Comparison of ENCODE assay signal across 7 cellular contexts in genomic region chr17:45147581-45148182, GRCh38. TPM values are rescaled to one million over a fixed set of nuclear protein-coding genes. Genes with fewer than 3 reads are reported as not detected.
DNase-seq lines count a peak whose midpoint lies in the region; TF ChIP-seq lines count a peak whose summit lies in the region.

No MANE protein-coding gene starts in this region.

- peak overlapping the region; percentile 99 for H3K4me3 Mint-ChIP-seq in progenitor cell of endocrine pancreas (ENCODE audit: low read depth)

- H3K4me1 ChIP-seq in adrenal gland (replicated peaks in 1 of 2): peaks cover 41 to 54% of the 10 kb centered on the region in 2 donors
- peaks cover 87% of the 10 kb centered on the region for H3K4me1 ChIP-seq in left ventricle myocardium inferior
- H3K4me1 ChIP-seq in uterus: peaks cover 7 to 8% of the 10 kb centered on the region in 2 donors

- H3K4me3 ChIP-seq in adrenal gland: peak overlapping the region in 3 of 4 donors; percentile 26 to 63 (median 60)
- H3K4me3 ChIP-seq in left ventricle myocardium inferior: peak overlapping the region; percentile 87
- peak overlapping the region; percentile 74 to 76 for H3K4me3 ChIP-seq in uterus

- H3K36me3 ChIP-seq in adrenal gland (replicated peaks in 1 of 2) (no peaks in the 10 kb centered on the region), left ventricle myocardium inferior (no peaks in the 10 kb centered on the region), uterus (no peaks in the 10 kb centered on the region)

- peaks cover 26% of the 10 kb centered on the region for H3K4me1 Mint-ChIP-seq in progenitor cell of endocrine pancreas (ENCODE audit: low read depth)

- no peaks in the 10 kb centered on the region for H3K9me3 ChIP-seq in adrenal gland (replicated peaks in 1 of 3)
- no peaks in the 10 kb centered on the region for H3K9me3 ChIP-seq in left ventricle myocardium inferior (replicated peaks)
- no peaks in the 10 kb centered on the region for H3K9me3 ChIP-seq in uterus

- H3K9me3 Mint-ChIP-seq in progenitor cell of endocrine pancreas (ENCODE audit: low read depth): no peaks in the 10 kb centered on the region

- intact Hi-C loops in adrenal gland (cut with DNase I): no loop called here
- intact Hi-C loops in left ventricle myocardium inferior (cut with micrococcal nuclease): no loop called here
- intact Hi-C loops in uterus (cut with DNase I; ENCODE audit: low total_unique reads): no loop called here

- H3K27ac Mint-ChIP-seq in progenitor cell of endocrine pancreas: peak overlapping the region; percentile 100

- peak; percentile 1 for TF ChIP-seq POLR2A in GM18526 (IDR thresholded peaks at IDR 0.05; ENCODE audit: extremely low read depth, insufficient read length)
- peak; percentile 21 to 53 for TF ChIP-seq POLR2A in adrenal gland (IDR thresholded peaks at IDR 0.05)
- TF ChIP-seq POLR2A in uterus (IDR thresholded peaks at IDR 0.05): peak; percentile 16 to 38

- H3K36me3 Mint-ChIP-seq in progenitor cell of endocrine pancreas (ENCODE audit: insufficient read depth): no peaks in the 10 kb centered on the region

- DNase-seq in NCI-H1436 (lab: John Stamatoyannopoulos, UW) (peak; percentile 95), SW480 (ENCODE audit: low spot score) (peak; percentile 97), adrenal gland (peak; percentile 83 to 91 (median 84)), left ventricle myocardium inferior (peak; percentile 80), progenitor cell of endocrine pancreas (ENCODE audit: low spot score, unreplicated experiment) (no peak), uterus (peak; percentile 83 to 89)

- H3K27ac ChIP-seq in adrenal gland (peak overlapping the region; percentile 86 to 99 (median 96)), left ventricle myocardium inferior (replicated peaks) (peak overlapping the region; percentile 96), uterus (peak overlapping the region; percentile 99)

- no peaks in the 10 kb centered on the region for H3K27me3 ChIP-seq in adrenal gland
- no peaks in the 10 kb centered on the region for H3K27me3 ChIP-seq in left ventricle myocardium inferior (ENCODE audit: low read depth)
- no peaks in the 10 kb centered on the region for H3K27me3 ChIP-seq in uterus

- 0% methylated on average over 33 to 38 of the region's 38 CpGs for WGBS in adrenal gland, 4 donors

- TF ChIP-seq CTCF in adrenal gland (IDR thresholded peaks at IDR 0.05) (no peak), left ventricle myocardium inferior (IDR thresholded peaks at IDR 0.05; ENCODE audit: borderline replicate concordance) (no peak), progenitor cell of endocrine pancreas (IDR thresholded peaks at IDR 0.05; ENCODE audit: unreplicated experiment) (no peak), uterus (IDR thresholded peaks at IDR 0.05) (peak in 2 of 4 experiments; percentile 7 to 11)

- no peaks in the 10 kb centered on the region for H3K27me3 Mint-ChIP-seq in progenitor cell of endocrine pancreas

RNA-seq across cellular contexts. Expression of gene HEXIM1, which starts 0.6 kb away (rescaled TPM):
- total RNA-seq in adrenal gland (100 to 1,000 TPM in 1 of 8 donors, 10 to 100 TPM in 7; 25.1 to 159 (median 46.8) TPM), left ventricle myocardium inferior (28.8 TPM), progenitor cell of endocrine pancreas (32.9 and 33.3 TPM in 2 replicates), uterus (10 to 100 TPM; 23.8 to 60.6 (median 26.7) TPM)
- polyA plus RNA-seq in adrenal gland: 10 to 100 TPM; 23.3 to 26.0 (median 24.4) TPM

RNA-seq across cellular contexts. Expression of gene ACBD4, which starts 12.2 kb away (rescaled TPM):
- total RNA-seq in adrenal gland (10 to 100 TPM; 13.1 to 30.6 (median 23.6) TPM), left ventricle myocardium inferior (6.4 TPM), progenitor cell of endocrine pancreas (14.1 and 15.7 TPM in 2 replicates), uterus (10 to 100 TPM in 3 of 4 donors, 1 to 10 TPM in 1; 7.8 to 37.7 (median 26.1) TPM)
- polyA plus RNA-seq in adrenal gland: 10 to 100 TPM in 2 of 3 donors, 1 to 10 TPM in 1; 7.9 to 71.3 (median 44.5) TPM

RNA-seq across cellular contexts. Expression of gene HEXIM2, which starts 14.0 kb away (rescaled TPM):
- total RNA-seq in adrenal gland (10 to 100 TPM in 7 of 8 donors, 1 to 10 TPM in 1; 8.5 to 28.1 (median 17.6) TPM), left ventricle myocardium inferior (7.0 TPM), progenitor cell of endocrine pancreas (9.3 and 11.9 TPM in 2 replicates), uterus (10 to 100 TPM in 1 of 4 donors, 1 to 10 TPM in 2, not detected in 1; 3.0 to 11.6 (median 7.6) TPM)
- polyA plus RNA-seq in adrenal gland: 10 to 100 TPM in 2 of 3 donors, 1 to 10 TPM in 1; 4.5 to 18.0 (median 14.7) TPM

RNA-seq across cellular contexts. Expression of gene PLCD3, which starts 15.4 kb away (rescaled TPM):
- total RNA-seq in adrenal gland (100 to 1,000 TPM in 5 of 8 donors, 10 to 100 TPM in 3; 48.6 to 246 (median 149) TPM), left ventricle myocardium inferior (146 TPM), progenitor cell of endocrine pancreas (23.4 and 26.7 TPM in 2 replicates), uterus (10 to 100 TPM in 2 of 4 donors, 1 to 10 TPM in 2; 1.5 to 90.8 (median 8.9) TPM)
- polyA plus RNA-seq in adrenal gland: 10 to 100 TPM; 33.2 to 68.1 (median 36.4) TPM
